In genomic region chr5:135477594-135477993, GRCh38 we compare ENCODE assay signal across 16 cellular contexts. TPM values are rescaled to one million over a fixed set of nuclear protein-coding genes. Genes with fewer than 3 reads are reported as not detected.
DNase-seq lines count a peak whose midpoint lies in the region; ATAC-seq and TF ChIP-seq lines count a peak whose summit lies in the region.
"Had no signal": no experiment of that assay in that cellular context is flagged by ENCODE, and none has a peak within 500 bp of the region (broad histone marks: within the 10 kb centered on the region; RNA-seq: fewer than 3 reads in every experiment).

No MANE protein-coding gene starts in this region.

- H3K9me3 Mint-ChIP-seq in GM23338, result no peaks in the 10 kb centered on the region
- no peaks in the 10 kb centered on the region for H3K9me3 Mint-ChIP-seq in endodermal cell
- peaks cover 6% of the 10 kb centered on the region for H3K9me3 Mint-ChIP-seq in neural progenitor cell
- no peaks in the 10 kb centered on the region for H3K9me3 Mint-ChIP-seq in activated CD8-positive, alpha-beta T cell treated with anti-CD3 and anti-CD28 coated beads, Interleukin-2, amount 10 ng/mL, durations not matched to agents 7 days and 5 days (ENCODE audit: insufficient read depth)
- no peaks in the 10 kb centered on the region for H3K9me3 Mint-ChIP-seq in HFFc6

- 0 out of 2 replicates have a peak, but pooled peaks cover 6% of the 10 kb centered on the region for H4K20me1 ChIP-seq in GM23338 (replicated peaks; ENCODE audit: insufficient read depth)
- peaks cover 79% of the 10 kb centered on the region for H4K20me1 ChIP-seq in neural progenitor cell (ENCODE audit: low read depth)

- no peak for TF ChIP-seq POLR2A in testis (IDR thresholded peaks at IDR 0.05)

- no peak overlapping the region for H3K27ac ChIP-seq in GM23338 (ENCODE audit: low read depth)
- H3K27ac ChIP-seq in endodermal cell (ENCODE audit: low read depth, low read length), result no peak overlapping the region
- H3K27ac ChIP-seq in neural progenitor cell, result no peak overlapping the region
- H3K27ac ChIP-seq in testis, result no peak overlapping the region
- H3K27ac ChIP-seq: C4-2B, RWPE1, SJSA1 had no signal

- no peaks in the 10 kb centered on the region for H3K9me2 ChIP-seq in GM23338 (ENCODE audit: insufficient read depth)

- POLR2A ChIA-PET in activated CD8-positive, alpha-beta T cell treated with anti-CD3 and anti-CD28 coated beads, Interleukin-2, amount 10 ng/mL, durations not matched to agents 7 days and 5 days (lab: Charles Lee), result no interaction called here

- 44 to 52% methylated on average over 3 to 15 of the region's 15 CpGs for WGBS in endodermal cell (ENCODE audit: insufficient coverage in 1 of 2, insufficient read length in 1 of 2), 2 experiments
- WGBS in testis, 2 donors, result 38 to 39% methylated on average over 14 to 15 of the region's 15 CpGs

- H3K27ac Mint-ChIP-seq in GM23338 (no peak overlapping the region), endodermal cell (no peak overlapping the region), neural progenitor cell (no peak overlapping the region), HFFc6 (no peak overlapping the region)
- no peak overlapping the region for H3K27ac Mint-ChIP-seq in activated CD8-positive, alpha-beta T cell treated with anti-CD3 and anti-CD28 coated beads, Interleukin-2, amount 10 ng/mL, durations not matched to agents 7 days and 5 days

- DNase-seq in GM23338 (ENCODE audit: low spot score) (no peak), SK-N-DZ (ENCODE audit: low spot score) (peak; percentile 29), endodermal cell (peak; percentile 48), neural progenitor cell (ENCODE audit: low spot score) (peak; percentile 43), HFFc6 (no peak), testis (no peak), SKM-1 (lab: John Stamatoyannopoulos, UW; ENCODE audit: unreplicated experiment) (no peak)
- no peak for DNase-seq in activated CD8-positive, alpha-beta T cell treated with anti-CD3 and anti-CD28 coated beads, Interleukin-2, amount 10 ng/mL, durations not matched to agents 7 days and 5 days
- DNase-seq: NCI-H1417, NCI-H1930, NCI-H2171, NCI-H446, PC-3 had no signal

- H3K79me2 ChIP-seq in GM23338 (replicated peaks; ENCODE audit: insufficient read depth) (no peaks in the 10 kb centered on the region), neural progenitor cell (ENCODE audit: low read depth) (no peaks in the 10 kb centered on the region)

- H3K36me3 Mint-ChIP-seq in GM23338 (ENCODE audit: low read depth) (no peaks in the 10 kb centered on the region), endodermal cell (ENCODE audit: low read depth) (no peaks in the 10 kb centered on the region), neural progenitor cell (no peaks in the 10 kb centered on the region), HFFc6 (ENCODE audit: low read depth) (no peaks in the 10 kb centered on the region)
- H3K36me3 Mint-ChIP-seq in activated CD8-positive, alpha-beta T cell treated with anti-CD3 and anti-CD28 coated beads, Interleukin-2, amount 10 ng/mL, durations not matched to agents 7 days and 5 days (ENCODE audit: low read depth), result no peaks in the 10 kb centered on the region

- peaks cover 21% of the 10 kb centered on the region for H3K4me1 Mint-ChIP-seq in GM23338
- H3K4me1 Mint-ChIP-seq in endodermal cell, result peaks cover 32% of the 10 kb centered on the region
- peaks cover 39% of the 10 kb centered on the region for H3K4me1 Mint-ChIP-seq in neural progenitor cell
- H3K4me1 Mint-ChIP-seq in activated CD8-positive, alpha-beta T cell treated with anti-CD3 and anti-CD28 coated beads, Interleukin-2, amount 10 ng/mL, durations not matched to agents 7 days and 5 days (ENCODE audit: low read depth), result no peaks in the 10 kb centered on the region
- no peaks in the 10 kb centered on the region for H3K4me1 Mint-ChIP-seq in HFFc6 (ENCODE audit: low read depth)

- no peaks in the 10 kb centered on the region for H3F3A ChIP-seq in GM23338 (replicated peaks; ENCODE audit: low read depth)
- H3F3A ChIP-seq in neural progenitor cell (ENCODE audit: low read depth), result peaks cover 28% of the 10 kb centered on the region

- no peaks in the 10 kb centered on the region for H3K36me3 ChIP-seq in GM23338 (ENCODE audit: insufficient read depth)
- no peaks in the 10 kb centered on the region for H3K36me3 ChIP-seq in endodermal cell (ENCODE audit: control insufficient read depth, insufficient read depth, low read length)
- H3K36me3 ChIP-seq in neural progenitor cell, result no peaks in the 10 kb centered on the region
- no peaks in the 10 kb centered on the region for H3K36me3 ChIP-seq in testis (ENCODE audit: low read depth, missing control alignments)
- H3K36me3 ChIP-seq: SJSA1 had no signal

- H3K9ac ChIP-seq in endodermal cell (ENCODE audit: extremely low read depth, low read length, poor library complexity, severe bottlenecking) (no peak overlapping the region), neural progenitor cell (no peak overlapping the region)

- no peak overlapping the region for H3K4me3 ChIP-seq in GM23338
- no peak overlapping the region for H3K4me3 ChIP-seq in endodermal cell (ENCODE audit: low read length)
- H3K4me3 ChIP-seq in neural progenitor cell, result no peak overlapping the region
- no peak overlapping the region for H3K4me3 ChIP-seq in testis
- H3K4me3 ChIP-seq: SJSA1 had no signal

- H3K4me1 ChIP-seq in GM23338 (ENCODE audit: insufficient read depth), result peaks cover 7% of the 10 kb centered on the region
- peaks cover 13% of the 10 kb centered on the region for H3K4me1 ChIP-seq in endodermal cell (ENCODE audit: control insufficient read depth, insufficient read depth, low read length)
- peaks cover 31% of the 10 kb centered on the region for H3K4me1 ChIP-seq in neural progenitor cell
- no peaks in the 10 kb centered on the region for H3K4me1 ChIP-seq in testis
- H3K4me1 ChIP-seq: SJSA1 had no signal

- H2AFZ ChIP-seq in GM23338 (no peak overlapping the region), neural progenitor cell (replicated peaks) (no peak overlapping the region)

- intact Hi-C loops in testis (cut with DNase I; ENCODE audit: low total_unique reads), result no loop called here

- no peak overlapping the region for H3K4me2 ChIP-seq in GM23338
- peak overlapping the region; percentile 42 for H3K4me2 ChIP-seq in neural progenitor cell

- TF ChIP-seq CTCF in GM23338 (conservative IDR thresholded peaks at IDR 0.05; ENCODE audit: low read depth in 2 of 2) (no peak), endodermal cell (conservative IDR thresholded peaks at IDR 0.05) (no peak), neural progenitor cell (IDR thresholded peaks at IDR 0.05) (no peak), HFFc6 (IDR thresholded peaks at IDR 0.05) (no peak), testis (IDR thresholded peaks at IDR 0.05) (no peak)

- H3K27me3 ChIP-seq in GM23338 (ENCODE audit: insufficient read depth) (peaks cover 76% of the 10 kb centered on the region), endodermal cell (ENCODE audit: control insufficient read depth, insufficient read depth, low read length, poor library complexity, severe bottlenecking) (peaks cover 94% of the 10 kb centered on the region), neural progenitor cell (peaks cover 100% of the 10 kb centered on the region), testis (no peaks in the 10 kb centered on the region)

- H3K27me3 Mint-ChIP-seq in GM23338 (ENCODE audit: insufficient read depth, low read depth, poor library complexity) (peaks cover 27% of the 10 kb centered on the region), endodermal cell (ENCODE audit: insufficient read depth) (peaks cover 47% of the 10 kb centered on the region), neural progenitor cell (ENCODE audit: insufficient read depth, low read depth) (peaks cover 32% of the 10 kb centered on the region), HFFc6 (ENCODE audit: insufficient read depth) (peaks cover 32% of the 10 kb centered on the region)
- H3K27me3 Mint-ChIP-seq in activated CD8-positive, alpha-beta T cell treated with anti-CD3 and anti-CD28 coated beads, Interleukin-2, amount 10 ng/mL, durations not matched to agents 7 days and 5 days (ENCODE audit: low read depth), result peaks cover 13% of the 10 kb centered on the region

- no peak overlapping the region for H3K4me3 Mint-ChIP-seq in GM23338
- H3K4me3 Mint-ChIP-seq in endodermal cell, result no peak overlapping the region
- peak overlapping the region; percentile 63 for H3K4me3 Mint-ChIP-seq in neural progenitor cell
- no peak overlapping the region for H3K4me3 Mint-ChIP-seq in activated CD8-positive, alpha-beta T cell treated with anti-CD3 and anti-CD28 coated beads, Interleukin-2, amount 10 ng/mL, durations not matched to agents 7 days and 5 days
- H3K4me3 Mint-ChIP-seq in HFFc6, result no peak overlapping the region

- no peaks in the 10 kb centered on the region for H3K9me3 ChIP-seq in endodermal cell (ENCODE audit: control insufficient read depth, low read length)
- no peaks in the 10 kb centered on the region for H3K9me3 ChIP-seq in neural progenitor cell (ENCODE audit: low read depth)
- H3K9me3 ChIP-seq in testis, result no peaks in the 10 kb centered on the region
- H3K9me3 ChIP-seq: SJSA1 had no signal

- peak; percentile 63 for ATAC-seq in GM23338
- ATAC-seq in activated CD8-positive, alpha-beta T cell treated with anti-CD3 and anti-CD28 coated beads, Interleukin-2, amount 10 ng/mL, durations not matched to agents 7 days and 5 days, result no peak
- ATAC-seq: PC-3 had no signal

- CTCF ChIA-PET in activated CD8-positive, alpha-beta T cell treated with anti-CD3 and anti-CD28 coated beads, Interleukin-2, amount 10 ng/mL, durations not matched to agents 7 days and 5 days (lab: Charles Lee), result interaction anchor here (1.2 kb wide), 1 partner anchor 12 kb away, joined by 4 read pairs; no protein-coding TSS in a partner anchor

RNA-seq across cellular contexts. Expression of gene TIFAB, which starts 25.4 kb away (rescaled TPM):
- total RNA-seq in GM23338 (2014; rRNA removed; shearing (Covaris generic)), result not detected in 2 replicates
- polyA plus RNA-seq in GM23338 (2016; fragmentation: Nextera tagmentation; extraction: Ambion mirVana) (not detected in 2 replicates), testis (ENCODE audit: insufficient read depth, low read depth, low replicate concordance) (1.1 TPM)
- not detected in 2 replicates for polyA plus RNA-seq in SK-N-DZ (2014; cell fraction: cytosol; rRNA removed)
- not detected in 2 replicates for polyA plus RNA-seq in SK-N-DZ (2014; cell fraction: nucleus; rRNA removed)
- total RNA-seq in endodermal cell (not detected), neural progenitor cell (ENCODE audit: low replicate concordance) (not detected in 2 replicates), testis (under 1 TPM; 0.06 to 0.16 TPM)
- not detected for polyA plus RNA-seq in endodermal cell (2013, experiment 1 of 2)
- polyA plus RNA-seq in endodermal cell (2013, experiment 2 of 2), result not detected
- total RNA-seq in activated CD8-positive, alpha-beta T cell treated with anti-CD3 and anti-CD28 coated beads, Interleukin-2, amount 10 ng/mL, durations not matched to agents 7 days and 5 days, result not detected
- total RNA-seq in HFFc6 (2021; fragmentation: NEBNext Ultra II Directional; extraction: Animal tissue kit (Norgen Biotek cat#: 25700)), result not detected
- total RNA-seq: PC-3, SJSA1 had no signal

RNA-seq across cellular contexts. Expression of gene DCANP1, which starts 30.4 kb away (rescaled TPM):
- not detected in 2 replicates for total RNA-seq in GM23338 (2014; rRNA removed; shearing (Covaris generic))
- polyA plus RNA-seq in GM23338 (2016; fragmentation: Nextera tagmentation; extraction: Ambion mirVana) (not detected in 2 replicates), testis (ENCODE audit: insufficient read depth, low read depth, low replicate concordance) (not detected)
- polyA plus RNA-seq in SK-N-DZ (2014; cell fraction: cytosol; rRNA removed), result not detected in 2 replicates
- polyA plus RNA-seq in SK-N-DZ (2014; cell fraction: nucleus; rRNA removed), result not detected in 2 replicates
- total RNA-seq in endodermal cell (not detected), neural progenitor cell (ENCODE audit: low replicate concordance) (not detected in 2 replicates), testis (not detected)
- not detected for polyA plus RNA-seq in endodermal cell (2013, experiment 1 of 2)
- polyA plus RNA-seq in endodermal cell (2013, experiment 2 of 2), result not detected
- not detected for total RNA-seq in activated CD8-positive, alpha-beta T cell treated with anti-CD3 and anti-CD28 coated beads, Interleukin-2, amount 10 ng/mL, durations not matched to agents 7 days and 5 days
- not detected for total RNA-seq in HFFc6 (2021; fragmentation: NEBNext Ultra II Directional; extraction: Animal tissue kit (Norgen Biotek cat#: 25700))
- total RNA-seq: PC-3, SJSA1 had no signal

RNA-seq across cellular contexts. Expression of gene NEUROG1, which starts 58.2 kb away (rescaled TPM):
- not detected in 2 replicates for total RNA-seq in GM23338 (2014; rRNA removed; shearing (Covaris generic))
- polyA plus RNA-seq in GM23338 (2016; fragmentation: Nextera tagmentation; extraction: Ambion mirVana) (0.16 TPM in 1 of 2 replicates, not detected in the other), testis (ENCODE audit: insufficient read depth, low read depth, low replicate concordance) (not detected)
- 0.66 and 0.77 TPM in 2 replicates for polyA plus RNA-seq in SK-N-DZ (2014; cell fraction: cytosol; rRNA removed)
- 0.53 and 0.64 TPM in 2 replicates for polyA plus RNA-seq in SK-N-DZ (2014; cell fraction: nucleus; rRNA removed)
- total RNA-seq in endodermal cell (not detected), neural progenitor cell (ENCODE audit: low replicate concordance) (not detected in 2 replicates), testis (not detected)
- 10.2 TPM for polyA plus RNA-seq in endodermal cell (2013, experiment 1 of 2)
- polyA plus RNA-seq in endodermal cell (2013, experiment 2 of 2), result 7.4 TPM
- total RNA-seq in activated CD8-positive, alpha-beta T cell treated with anti-CD3 and anti-CD28 coated beads, Interleukin-2, amount 10 ng/mL, durations not matched to agents 7 days and 5 days, result not detected
- not detected for total RNA-seq in HFFc6 (2021; fragmentation: NEBNext Ultra II Directional; extraction: Animal tissue kit (Norgen Biotek cat#: 25700))
- total RNA-seq: PC-3, SJSA1 had no signal

Comparison
In these comparisons a context has a peak if more than half of its experiments do, and no peak if none do; other contexts are left out.
1. DNase-seq: peak in SK-N-DZ (single experiment), endodermal cell (single experiment) and neural progenitor cell (single experiment); none in GM23338 (single experiment), activated CD8-positive, alpha-beta T cell treated with anti-CD3 and anti-CD28 coated beads, Interleukin-2, amount 10 ng/mL, durations not matched to agents 7 days and 5 days (single experiment), HFFc6 (single experiment), testis (single experiment) and SKM-1 (single experiment).